10 cellular contexts compared by ENCODE assay signal in the genomic region with DNA sequence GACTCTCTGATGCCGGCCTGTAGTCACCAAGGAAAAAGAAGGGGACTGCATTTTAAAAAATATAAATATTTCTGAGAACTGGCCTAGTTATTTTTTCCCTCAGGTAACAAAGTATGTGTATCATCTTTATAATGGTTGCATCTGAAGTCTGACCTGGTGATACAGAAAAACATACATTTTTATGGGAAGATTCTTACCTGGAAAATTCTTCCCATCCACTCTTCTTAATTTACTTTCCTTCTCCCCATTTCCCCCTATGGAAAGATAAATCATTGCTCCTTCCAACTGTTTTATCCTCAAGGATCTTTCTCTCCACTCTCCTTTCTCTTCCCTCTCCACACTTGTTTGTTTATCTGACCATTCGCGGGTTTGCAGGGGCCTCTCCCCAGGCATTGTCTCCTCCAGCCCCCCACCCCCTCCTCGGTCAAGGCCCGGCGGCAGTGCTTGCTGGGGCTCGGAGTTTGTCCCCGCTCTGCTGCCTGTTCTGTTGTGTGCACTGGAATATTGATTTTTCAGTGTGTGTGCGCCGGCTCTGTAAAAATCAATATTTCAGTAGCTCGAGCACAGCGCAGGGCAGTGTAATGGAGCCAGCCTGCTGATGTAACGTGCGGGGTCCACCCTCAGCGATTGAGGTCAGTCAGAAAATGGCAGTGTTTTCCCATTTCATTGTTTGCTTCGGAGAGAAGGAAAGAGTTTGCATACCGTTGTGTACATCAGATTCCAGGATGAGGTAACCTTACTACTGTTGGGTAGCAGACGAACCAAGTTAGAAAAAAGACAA.
DNase-seq lines count a peak whose midpoint lies in the region; ATAC-seq and TF ChIP-seq lines count a peak whose summit lies in the region.
"Had no signal": no experiment of that assay in that cellular context is flagged by ENCODE, and none has a peak within 500 bp of the region (broad histone marks: within the 10 kb centered on the region; RNA-seq: fewer than 3 reads in every experiment).

No MANE protein-coding gene starts in this region.

- no peaks in the 10 kb centered on the region for H3K36me3 ChIP-seq in stomach
- H3K36me3 ChIP-seq: SJSA1, upper lobe of left lung had no signal

- POLR2A ChIA-PET in activated CD4-positive, alpha-beta T cell treated with anti-CD3 and anti-CD28 coated beads, Interleukin-2, amount 10 ng/mL, durations not matched to agents 7 days and 5 days (lab: Charles Lee): no interaction called here

- H3K4me1 Mint-ChIP-seq in activated CD4-positive, alpha-beta T cell treated with anti-CD3 and anti-CD28 coated beads, Interleukin-2, amount 10 ng/mL, durations not matched to agents 7 days and 5 days: peaks cover 20% of the 10 kb centered on the region
- H3K4me1 Mint-ChIP-seq in glutamatergic neuron (ENCODE audit: low read depth, unreplicated experiment): peaks cover 37% of the 10 kb centered on the region

- CTCF ChIA-PET in activated CD4-positive, alpha-beta T cell treated with anti-CD3 and anti-CD28 coated beads, Interleukin-2, amount 10 ng/mL, durations not matched to agents 7 days and 5 days (lab: Charles Lee): no interaction called here

- TF ChIP-seq EP300 in stomach (IDR thresholded peaks at IDR 0.05): no peak

- H3K9me3 Mint-ChIP-seq in activated CD4-positive, alpha-beta T cell treated with anti-CD3 and anti-CD28 coated beads, Interleukin-2, amount 10 ng/mL, durations not matched to agents 7 days and 5 days: no peaks in the 10 kb centered on the region
- H3K9me3 Mint-ChIP-seq in glutamatergic neuron (ENCODE audit: unreplicated experiment): peaks cover 9% of the 10 kb centered on the region

- H3K27me3 ChIP-seq in stomach: peaks cover 0 to 6% (median 0%) of the 10 kb centered on the region in 3 donors
- H3K27me3 ChIP-seq: upper lobe of left lung had no signal

- TF ChIP-seq CTCF in glutamatergic neuron (IDR thresholded peaks at IDR 0.05; ENCODE audit: partially characterized antibody, unreplicated experiment): no peak
- TF ChIP-seq CTCF in stomach (IDR thresholded peaks at IDR 0.05): no peak

- no peak for DNase-seq in activated CD4-positive, alpha-beta T cell treated with anti-CD3 and anti-CD28 coated beads, Interleukin-2, amount 10 ng/mL, durations not matched to agents 7 days and 5 days
- no peak for DNase-seq in activated CD4-positive, alpha-beta T cell treated with anti-CD3 and anti-CD28 coated beads, Interleukin-2, amount 50 U/mL, for 4 hours
- DNase-seq in NCI-H526 (lab: John Stamatoyannopoulos, UW) (peak; percentile 43 to 72), glutamatergic neuron (peak; percentile 73), stomach (no peak)

- peaks cover 8% of the 10 kb centered on the region for H3K36me3 Mint-ChIP-seq in activated CD4-positive, alpha-beta T cell treated with anti-CD3 and anti-CD28 coated beads, Interleukin-2, amount 10 ng/mL, durations not matched to agents 7 days and 5 days (ENCODE audit: low read depth)
- H3K36me3 Mint-ChIP-seq in glutamatergic neuron (ENCODE audit: unreplicated experiment): peaks cover 5% of the 10 kb centered on the region

- WGBS in stomach, 5 donors: 30 to 56% (median 37%) methylated on average over 18 of the region's 18 CpGs

- H3K4me3 ChIP-seq in stomach: peak overlapping the region; percentile 64 to 92 (median 76)
- H3K4me3 ChIP-seq: SJSA1 had no signal

- no peak overlapping the region for H3K27ac Mint-ChIP-seq in activated CD4-positive, alpha-beta T cell treated with anti-CD3 and anti-CD28 coated beads, Interleukin-2, amount 10 ng/mL, durations not matched to agents 7 days and 5 days
- peak overlapping the region; percentile 98 for H3K27ac Mint-ChIP-seq in glutamatergic neuron (ENCODE audit: unreplicated experiment)

- TF ChIP-seq POLR2A in stomach (IDR thresholded peaks at IDR 0.05): no peak

- peak overlapping the region; percentile 85 to 98 (median 92) for H3K27ac ChIP-seq in stomach
- H3K27ac ChIP-seq: SJSA1 had no signal

- H3K27me3 Mint-ChIP-seq in activated CD4-positive, alpha-beta T cell treated with anti-CD3 and anti-CD28 coated beads, Interleukin-2, amount 10 ng/mL, durations not matched to agents 7 days and 5 days: peaks cover 4% of the 10 kb centered on the region
- H3K27me3 Mint-ChIP-seq in glutamatergic neuron (ENCODE audit: unreplicated experiment): peaks cover 7% of the 10 kb centered on the region

- no peaks in the 10 kb centered on the region for H3K9me3 ChIP-seq in stomach
- H3K9me3 ChIP-seq: SJSA1, upper lobe of left lung had no signal

- intact Hi-C loops in stomach (cut with DNase I; ENCODE audit: low total_unique reads): no loop called here

- peak overlapping the region; percentile 45 for H3K4me3 Mint-ChIP-seq in activated CD4-positive, alpha-beta T cell treated with anti-CD3 and anti-CD28 coated beads, Interleukin-2, amount 10 ng/mL, durations not matched to agents 7 days and 5 days
- H3K4me3 Mint-ChIP-seq in glutamatergic neuron (ENCODE audit: unreplicated experiment): peak overlapping the region; percentile 79

- peaks cover 12 to 49% (median 31%) of the 10 kb centered on the region in 4 donors for H3K4me1 ChIP-seq in stomach
- H3K4me1 ChIP-seq: SJSA1 had no signal

- no peak for ATAC-seq in HG02610 (IDR thresholded peaks at IDR 0.05; ENCODE audit: unreplicated experiment)
- ATAC-seq in HG02763 (IDR thresholded peaks at IDR 0.05; ENCODE audit: unreplicated experiment): no peak
- no peak for ATAC-seq in GM21737 (IDR thresholded peaks at IDR 0.05; ENCODE audit: unreplicated experiment)

Comparison
In these comparisons a context has a peak if more than half of its experiments do, and no peak if none do; other contexts are left out.
1. DNase-seq: peak in NCI-H526 (2 of 2) and glutamatergic neuron (single experiment); none in activated CD4-positive, alpha-beta T cell treated with anti-CD3 and anti-CD28 coated beads, Interleukin-2, amount 10 ng/mL, durations not matched to agents 7 days and 5 days (single experiment), activated CD4-positive, alpha-beta T cell treated with anti-CD3 and anti-CD28 coated beads, Interleukin-2, amount 50 U/mL, for 4 hours (0 of 2) and stomach (single experiment).